ENCODE assay signal across 11 cellular contexts in genomic region chr6:110331383-110331782, GRCh38. TPM values are rescaled to one million over a fixed set of nuclear protein-coding genes. Genes with fewer than 3 reads are reported as not detected.
"Had no signal": no experiment of that assay in that cellular context is flagged by ENCODE, and none has a peak within 500 bp of the region (broad histone marks: within the 10 kb centered on the region; RNA-seq: fewer than 3 reads in every experiment).

No MANE protein-coding gene starts in this region.

- H3K27ac Mint-ChIP-seq: activated CD4-positive, alpha-beta memory T cell treated with anti-CD3 and anti-CD28 coated beads for 36 hours; activated naive CD8-positive, alpha-beta T cell; stimulated activated memory B cell treated with anti-CD40 and anti-IgM and Interleukin-4, amounts not matched to agents 10 μg/mL and 1 μg/mL and 100 μg/mL, for 72 hours had no signal

- H3K4me3 Mint-ChIP-seq: activated CD4-positive, alpha-beta memory T cell treated with anti-CD3 and anti-CD28 coated beads for 36 hours; activated naive CD8-positive, alpha-beta T cell; stimulated activated memory B cell treated with anti-CD40 and anti-IgM and Interleukin-4, amounts not matched to agents 10 μg/mL and 1 μg/mL and 100 μg/mL, for 72 hours had no signal

- H3K4me1 ChIP-seq: parathyroid adenoma had no signal

- H3K27me3 ChIP-seq: right atrium auricular region, upper lobe of left lung had no signal

- H2AFZ ChIP-seq: parathyroid adenoma had no signal

- H3K9me3 Mint-ChIP-seq: activated CD4-positive, alpha-beta memory T cell treated with anti-CD3 and anti-CD28 coated beads for 36 hours; stimulated activated memory B cell treated with anti-CD40 and anti-IgM and Interleukin-4, amounts not matched to agents 10 μg/mL and 1 μg/mL and 100 μg/mL, for 72 hours had no signal

- H3K4me3 ChIP-seq: right atrium auricular region, upper lobe of left lung had no signal

- H3K36me3 ChIP-seq: right atrium auricular region, upper lobe of left lung had no signal

- DNase-seq: activated CD4-positive, alpha-beta memory T cell treated with anti-CD3 and anti-CD28 coated beads for 36 hours; activated gamma-delta T cell; activated T-cell treated with anti-CD3 and anti-CD28 coated beads, Interleukin-2, amount 50 U/mL, for 48 hours; hippocampal formation; left ventricle myocardium superior; T-helper 2 cell; upper lobe of left lung had no signal

- H3K9ac ChIP-seq: parathyroid adenoma had no signal

- H3K4me1 Mint-ChIP-seq: stimulated activated memory B cell treated with anti-CD40 and anti-IgM and Interleukin-4, amounts not matched to agents 10 μg/mL and 1 μg/mL and 100 μg/mL, for 72 hours had no signal

- H3K9me3 ChIP-seq: right atrium auricular region, upper lobe of left lung had no signal

- H3K36me3 Mint-ChIP-seq: activated CD4-positive, alpha-beta memory T cell treated with anti-CD3 and anti-CD28 coated beads for 36 hours; activated naive CD8-positive, alpha-beta T cell; stimulated activated memory B cell treated with anti-CD40 and anti-IgM and Interleukin-4, amounts not matched to agents 10 μg/mL and 1 μg/mL and 100 μg/mL, for 72 hours had no signal

- H3K27ac ChIP-seq: parathyroid adenoma, right atrium auricular region, upper lobe of left lung had no signal

- H3K79me2 ChIP-seq: parathyroid adenoma had no signal

- H3K27me3 Mint-ChIP-seq: activated naive CD8-positive, alpha-beta T cell had no signal

RNA-seq across cellular contexts. Expression of gene METTL24, which starts 26.8 kb away (rescaled TPM):
- total RNA-seq: activated CD4-positive, alpha-beta memory T cell treated with anti-CD3 and anti-CD28 coated beads for 36 hours had no signal
